8 cellular contexts compared by ENCODE assay signal in the genomic region with DNA sequence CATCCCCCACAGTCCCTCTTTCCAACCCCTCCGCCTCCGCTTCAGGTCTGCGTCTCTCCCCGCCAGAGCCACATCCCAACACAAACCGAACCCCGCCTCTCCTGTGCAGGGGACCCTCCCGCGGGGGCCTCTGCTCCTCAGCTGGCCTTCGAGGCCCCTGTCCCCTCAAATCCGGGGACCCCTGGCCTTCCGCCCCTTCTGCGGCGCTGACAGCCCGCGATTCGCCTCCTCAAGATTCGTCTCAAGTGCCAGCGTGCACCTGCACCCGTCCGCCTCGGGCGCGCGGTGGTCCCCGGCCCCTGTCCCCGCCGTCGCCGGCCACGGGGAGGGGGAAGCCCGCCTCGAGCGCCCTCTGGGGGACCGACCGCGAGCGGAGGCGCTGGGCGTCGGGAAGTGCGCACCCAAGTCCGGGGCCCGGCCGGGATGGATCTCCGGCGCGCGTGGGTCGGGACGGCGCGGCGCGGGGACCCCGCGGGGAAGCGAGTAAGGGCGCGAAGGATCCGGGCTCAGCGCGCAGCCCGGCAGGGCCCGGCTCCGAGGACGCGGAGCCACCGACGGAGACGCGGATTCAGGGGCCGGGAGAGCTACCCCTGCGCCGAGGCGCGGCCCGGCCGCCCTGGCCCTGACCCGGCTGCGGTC. TPM values are rescaled to one million over a fixed set of nuclear protein-coding genes. Genes with fewer than 3 reads are reported as not detected.
A peak's percentile ranks its signal among the peaks of the same experiment; 100 is the strongest.
DNase-seq lines count a peak whose midpoint lies in the region; ATAC-seq and TF ChIP-seq lines count a peak whose summit lies in the region.

No MANE protein-coding gene starts in this region.

- no peaks in the 10 kb centered on the region for H3K9me2 ChIP-seq in PC-3 (replicated peaks; ENCODE audit: low read length)

- no peak overlapping the region for H2AFZ ChIP-seq in PC-3 (ENCODE audit: low read length)

- H3K4me2 ChIP-seq in PC-3 (ENCODE audit: low read length) = no peak overlapping the region

- H3K36me3 Mint-ChIP-seq in central memory CD8-positive, alpha-beta T cell (ENCODE audit: insufficient read depth) = no peaks in the 10 kb centered on the region

- WGBS in mesodermal cell (ENCODE audit: insufficient coverage in 2 of 2), 2 experiments = 1 to 3% methylated on average over 44 to 79 of the region's 80 CpGs
- 4% methylated on average over 80 of the region's 80 CpGs for whole genome bisulfite sequencing in urinary bladder

- POLR2A ChIA-PET in PC-3 (lab: Charles Lee; ENCODE audit: unreplicated experiment) = no interaction called here

- no peaks in the 10 kb centered on the region for H4K20me1 ChIP-seq in PC-3 (ENCODE audit: low read length)

- peak; percentile 18 for TF ChIP-seq CTCF in cardiac muscle cell (IDR thresholded peaks at IDR 0.05; ENCODE audit: low read depth, low read length)
- no peak for TF ChIP-seq CTCF in PC-3 (conservative IDR thresholded peaks at IDR 0.05; ENCODE audit: low read depth, low read length)

- BruUV-seq in PC-3 (replicated peaks; lab: Mats Ljungman, UMichigan) = no TSS peak

- intact Hi-C loops in cardiac septum (cut with DNase I) = no loop called here
- intact Hi-C loops in PC-3 (cut with micrococcal nuclease) = no loop called here

- peak overlapping the region; percentile 33 for H3K4me3 ChIP-seq in cardiac muscle cell
- H3K4me3 ChIP-seq in mesodermal cell (ENCODE audit: extremely low read depth, insufficient read depth, low read length, poor library complexity, severe bottlenecking) = peak overlapping the region; percentile 41
- peak overlapping the region; percentile 57 for H3K4me3 ChIP-seq in urinary bladder (ENCODE audit: low read depth, low read length)
- no peak overlapping the region for H3K4me3 ChIP-seq in PC-3 (ENCODE audit: low read length)

- no peaks in the 10 kb centered on the region for H3F3A ChIP-seq in PC-3 (ENCODE audit: low read length, unreplicated experiment)

- H3K4me1 ChIP-seq in cardiac muscle cell (ENCODE audit: low read depth) (no peaks in the 10 kb centered on the region), mesodermal cell (ENCODE audit: control insufficient read depth, insufficient read depth, low read length, poor library complexity, severe bottlenecking) (no peaks in the 10 kb centered on the region), urinary bladder (ENCODE audit: insufficient read depth) (no peaks in the 10 kb centered on the region), PC-3 (ENCODE audit: insufficient read depth, low read length) (no peaks in the 10 kb centered on the region)

- H3K4me1 Mint-ChIP-seq in central memory CD8-positive, alpha-beta T cell = peaks cover 11% of the 10 kb centered on the region

- H3K9me3 Mint-ChIP-seq in central memory CD8-positive, alpha-beta T cell = no peaks in the 10 kb centered on the region

- H3K27me3 Mint-ChIP-seq in central memory CD8-positive, alpha-beta T cell = peaks cover 61% of the 10 kb centered on the region

- H3K27ac ChIP-seq in cardiac muscle cell = no peak overlapping the region
- H3K27ac ChIP-seq in mesodermal cell (ENCODE audit: low read depth, low read length, severe bottlenecking) = no peak overlapping the region
- H3K27ac ChIP-seq in urinary bladder (ENCODE audit: low read depth) = no peak overlapping the region
- H3K27ac ChIP-seq in PC-3 (ENCODE audit: low read length) = no peak overlapping the region

- H3K9me3 ChIP-seq in cardiac muscle cell (ENCODE audit: low read depth) (no peaks in the 10 kb centered on the region), mesodermal cell (ENCODE audit: control insufficient read depth, low read length) (no peaks in the 10 kb centered on the region), PC-3 (ENCODE audit: low read length) (no peaks in the 10 kb centered on the region)

- DNase-seq in cardiac muscle cell (ENCODE audit: low read depth in 1 of 2, low spot score in 1 of 2) (peak in 1 of 2 donors; percentile 45), cardiac septum (ENCODE audit: low spot score) (no peak), NCI-H1436 (lab: John Stamatoyannopoulos, UW) (no peak), PC-3 (no peak)
- no peak for DNase-seq in central memory CD8-positive, alpha-beta T cell (ENCODE audit: low spot score in 2 of 2)

- ATAC-seq in central memory CD8-positive, alpha-beta T cell (replicated peaks; ENCODE audit: extremely low read depth, poor library complexity, severe bottlenecking) = no peak
- ATAC-seq in HG03039 (IDR thresholded peaks at IDR 0.05; ENCODE audit: unreplicated experiment) = no peak
- no peak for ATAC-seq in PC-3

- no peak overlapping the region for H3K9ac ChIP-seq in PC-3 (ENCODE audit: low read length)

- H3K36me3 ChIP-seq in cardiac muscle cell (no peaks in the 10 kb centered on the region), mesodermal cell (ENCODE audit: control insufficient read depth, insufficient read depth, low read length) (no peaks in the 10 kb centered on the region), urinary bladder (ENCODE audit: insufficient read depth) (no peaks in the 10 kb centered on the region), PC-3 (ENCODE audit: low read depth, low read length) (no peaks in the 10 kb centered on the region)

- no peak overlapping the region for H3K27ac Mint-ChIP-seq in central memory CD8-positive, alpha-beta T cell (ENCODE audit: low read depth)

- H3K27me3 ChIP-seq in cardiac muscle cell (peaks cover 88% of the 10 kb centered on the region), PC-3 (ENCODE audit: low read length) (peaks cover 78% of the 10 kb centered on the region)

- CTCF ChIA-PET in PC-3 (lab: Charles Lee) = no interaction called here

- H3K79me2 ChIP-seq in PC-3 (ENCODE audit: low read length) = no peaks in the 10 kb centered on the region

- H3K4me3 Mint-ChIP-seq in central memory CD8-positive, alpha-beta T cell = peak overlapping the region; percentile 76

RNA-seq across cellular contexts. Expression of a gene that starts 0.6 kb away (rescaled TPM):
- 5.3 and 9.0 TPM in 2 replicates for total RNA-seq in cardiac muscle cell
- 3.5 and 3.9 TPM in 2 replicates for polyA plus RNA-seq in cardiac muscle cell
- 5.8 TPM for total RNA-seq in cardiac septum
- polyA plus RNA-seq in mesodermal cell (2013, experiment 1 of 2) = 20.2 TPM
- 11.8 TPM for polyA plus RNA-seq in mesodermal cell (2013, experiment 2 of 2)
- total RNA-seq in urinary bladder = 18.2 TPM
- 8.4 TPM for polyA plus RNA-seq in urinary bladder
- not detected in 2 replicates for total RNA-seq in PC-3 (2014; rRNA removed)

RNA-seq across cellular contexts. Expression of a gene that starts 57.5 kb away (rescaled TPM):
- not detected in 2 replicates for total RNA-seq in cardiac muscle cell
- 0.56 TPM in 1 of 2 replicates, not detected in the other for polyA plus RNA-seq in cardiac muscle cell
- total RNA-seq in cardiac septum = not detected
- polyA plus RNA-seq in mesodermal cell (2013, experiment 1 of 2) = 0.92 TPM
- 1.0 TPM for polyA plus RNA-seq in mesodermal cell (2013, experiment 2 of 2)
- not detected for total RNA-seq in urinary bladder
- polyA plus RNA-seq in urinary bladder = 0.32 TPM
- total RNA-seq in PC-3 (2014; rRNA removed) = not detected in 2 replicates
